In the genomic region with DNA sequence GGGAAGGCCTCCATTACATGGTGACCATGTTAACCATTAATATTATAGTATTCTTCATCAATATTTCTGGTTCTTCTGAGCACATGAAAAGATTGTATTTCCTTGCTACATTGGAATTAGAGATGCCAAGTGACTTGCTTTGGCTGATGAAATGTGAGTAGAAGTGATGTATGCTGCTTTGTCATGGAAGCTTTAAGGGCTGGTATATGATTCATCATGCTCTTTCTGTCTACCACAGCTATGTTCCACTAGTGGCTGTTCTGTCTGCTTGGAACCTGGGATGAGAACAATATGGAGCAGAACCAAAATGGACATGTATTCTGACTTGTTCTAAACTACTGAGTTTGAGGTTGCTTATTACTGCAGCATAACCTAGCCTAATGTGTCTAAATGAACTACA, we compare ENCODE assay signal across 33 cellular contexts.
DNase-seq lines count a peak whose midpoint lies in the region; ATAC-seq and TF ChIP-seq lines count a peak whose summit lies in the region.
"Had no signal": no experiment of that assay in that cellular context is flagged by ENCODE, and none has a peak within 500 bp of the region (broad histone marks: within the 10 kb centered on the region; RNA-seq: fewer than 3 reads in every experiment).

No MANE protein-coding gene starts in this region.

- POLR2A ChIA-PET in activated CD4-positive, alpha-beta memory T cell treated with anti-CD3 and anti-CD28 coated beads, Interleukin-2, amount 10 ng/mL, durations not matched to agents 7 days and 5 days (lab: Charles Lee) = no interaction called here

- DNase-seq in HCEC 1CT (peak; percentile 2), brain microvascular endothelial cell (peak; percentile 31), fibroblast of mammary gland (ENCODE audit: low read depth) (peak; percentile 68), skeletal muscle cell (ENCODE audit: low read depth) (peak; percentile 60), caudate nucleus (lab: John Stamatoyannopoulos, UW) (no peak)
- no peak for DNase-seq in activated CD4-positive, alpha-beta memory T cell treated with anti-CD3 and anti-CD28 coated beads, Interleukin-2, amount 10 ng/mL, durations not matched to agents 7 days and 5 days
- DNase-seq: activated CD4-positive, CD25-positive, alpha-beta regulatory T cell treated with anti-CD3 and anti-CD28 coated beads, Interleukin-2, amount 50 U/mL, for 72 hours; activated CD8-positive, alpha-beta memory T cell treated with anti-CD3 and anti-CD28 coated beads, Interleukin-2, amount 50 U/mL, for 48 hours; activated CD8-positive, alpha-beta T cell treated with anti-CD3 and anti-CD28 coated beads for 36 hours; activated naive CD4-positive, alpha-beta T cell treated with anti-CD3 and anti-CD28 coated beads for 36 hours; BE2C; CD8-positive, alpha-beta T cell; cortex of kidney; effector memory CD8-positive, alpha-beta T cell; hypothalamus; KG1; left ventricle myocardium inferior; NCI-H1417; NCI-H2029; NCI-H524 treated with DMSO at 0.1 percent for 48 hours; NK-92 treated with Interleukin-12 subunit alpha and Interleukin-12 subunit beta, amount 100 ng/mL, for 24 hours; pancreas; SHP77; stimulated activated CD4-positive, alpha-beta T cell treated with anti-CD3 and anti-CD28 coated beads, Interleukin-1b, Interleukin-23, amount 100 ng/mL, for 48 hours had no signal

- H3K27ac ChIP-seq in brain microvascular endothelial cell (no peak overlapping the region), caudate nucleus (ENCODE audit: low read depth, low read length) (no peak overlapping the region)
- H3K27ac ChIP-seq: cardiac muscle cell, HL-60, left ventricle myocardium inferior, pancreas, thoracic aorta had no signal

- no peak overlapping the region for H3K27ac Mint-ChIP-seq in activated CD4-positive, alpha-beta memory T cell treated with anti-CD3 and anti-CD28 coated beads, Interleukin-2, amount 10 ng/mL, durations not matched to agents 7 days and 5 days
- H3K27ac Mint-ChIP-seq: activated CD8-positive, alpha-beta T cell treated with anti-CD3 and anti-CD28 coated beads for 36 hours; activated naive CD4-positive, alpha-beta T cell treated with anti-CD3 and anti-CD28 coated beads for 36 hours; activated T-helper 1 cell treated with anti-CD3 and anti-CD28 coated beads, Interleukin-12 subunit alpha, Interleukin-12 subunit beta, Interleukin-2, Interleukin-4 antibody, amounts not matched to agents 30 ng/mL and 10 ng/mL and 1 ng/mL, durations not matched to agents 14 hours and 24 hours and 36 hours; CD8-positive, alpha-beta T cell; effector memory CD8-positive, alpha-beta T cell; stimulated activated naive CD8-positive, alpha-beta T cell treated with anti-CD3 and anti-CD28 coated beads, Interleukin-15, Interleukin-2, amounts not matched to agents 100 ng/mL and 50 ng/mL, for 24 hours; T-helper 2 cell treated with Interferon-gamma antibody and Interleukin-4, amounts not matched to agents 5 μg/mL and 100 μg/mL, for 36 hours had no signal

- no peaks in the 10 kb centered on the region for H3K27me3 Mint-ChIP-seq in activated CD4-positive, alpha-beta memory T cell treated with anti-CD3 and anti-CD28 coated beads, Interleukin-2, amount 10 ng/mL, durations not matched to agents 7 days and 5 days
- H3K27me3 Mint-ChIP-seq: effector memory CD8-positive, alpha-beta T cell; stimulated activated naive CD8-positive, alpha-beta T cell treated with anti-CD3 and anti-CD28 coated beads, Interleukin-15, Interleukin-2, amounts not matched to agents 100 ng/mL and 50 ng/mL, for 24 hours had no signal

- peaks cover 11% of the 10 kb centered on the region for H3K9me3 Mint-ChIP-seq in activated CD4-positive, alpha-beta memory T cell treated with anti-CD3 and anti-CD28 coated beads, Interleukin-2, amount 10 ng/mL, durations not matched to agents 7 days and 5 days

- H3K4me3 ChIP-seq in brain microvascular endothelial cell (ENCODE audit: low read depth, low read length) (no peak overlapping the region), fibroblast of mammary gland (ENCODE audit: control insufficient read depth, low read depth, low read length) (no peak overlapping the region), skeletal muscle cell (ENCODE audit: low read depth, low read length) (no peak overlapping the region)
- H3K4me3 ChIP-seq: cardiac muscle cell, left ventricle myocardium inferior, pancreas, smooth muscle cell, thoracic aorta had no signal

- no peak for ATAC-seq in HG03378 (IDR thresholded peaks at IDR 0.05; ENCODE audit: unreplicated experiment)
- ATAC-seq: activated CD8-positive, alpha-beta T cell treated with anti-CD3 and anti-CD28 coated beads for 36 hours; CD8-positive, alpha-beta T cell; effector memory CD8-positive, alpha-beta T cell; pancreas had no signal

- no peak overlapping the region for H3K4me3 Mint-ChIP-seq in activated CD4-positive, alpha-beta memory T cell treated with anti-CD3 and anti-CD28 coated beads, Interleukin-2, amount 10 ng/mL, durations not matched to agents 7 days and 5 days
- H3K4me3 Mint-ChIP-seq: activated CD8-positive, alpha-beta T cell treated with anti-CD3 and anti-CD28 coated beads for 36 hours; activated naive CD4-positive, alpha-beta T cell treated with anti-CD3 and anti-CD28 coated beads for 36 hours; activated T-helper 1 cell treated with anti-CD3 and anti-CD28 coated beads, Interleukin-12 subunit alpha, Interleukin-12 subunit beta, Interleukin-2, Interleukin-4 antibody, amounts not matched to agents 30 ng/mL and 10 ng/mL and 1 ng/mL, durations not matched to agents 14 hours and 24 hours and 36 hours; CD8-positive, alpha-beta T cell; effector memory CD8-positive, alpha-beta T cell; neural crest cell; stimulated activated naive CD8-positive, alpha-beta T cell treated with anti-CD3 and anti-CD28 coated beads, Interleukin-15, Interleukin-2, amounts not matched to agents 100 ng/mL and 50 ng/mL, for 24 hours; T-helper 2 cell treated with Interferon-gamma antibody and Interleukin-4, amounts not matched to agents 5 μg/mL and 100 μg/mL, for 36 hours had no signal

- CTCF ChIA-PET in activated CD4-positive, alpha-beta memory T cell treated with anti-CD3 and anti-CD28 coated beads, Interleukin-2, amount 10 ng/mL, durations not matched to agents 7 days and 5 days (lab: Charles Lee) = no interaction called here

- H3K4me1 Mint-ChIP-seq in activated CD4-positive, alpha-beta memory T cell treated with anti-CD3 and anti-CD28 coated beads, Interleukin-2, amount 10 ng/mL, durations not matched to agents 7 days and 5 days = no peaks in the 10 kb centered on the region
- H3K4me1 Mint-ChIP-seq: neural crest cell had no signal

- H3K36me3 ChIP-seq in brain microvascular endothelial cell (replicated peaks) = no peaks in the 10 kb centered on the region
- H3K36me3 ChIP-seq: BE2C, cardiac muscle cell, left ventricle myocardium inferior, pancreas, thoracic aorta had no signal

- in situ Hi-C loops in brain microvascular endothelial cell (cut with HindIII; ENCODE audit: low pct_ligation_motif_present, low sequenced_read_pairs) = no loop called here

- TF ChIP-seq CTCF in brain microvascular endothelial cell (IDR thresholded peaks at IDR 0.05; ENCODE audit: low read depth, low read length, missing control alignments) (no peak), fibroblast of mammary gland (conservative IDR thresholded peaks at IDR 0.05; ENCODE audit: control insufficient read depth, insufficient read depth, low read depth, low read length) (no peak)

- no peaks in the 10 kb centered on the region for H3K27me3 ChIP-seq in brain microvascular endothelial cell (replicated peaks)
- H3K27me3 ChIP-seq: BE2C, cardiac muscle cell, pancreas had no signal

- H3K36me3 Mint-ChIP-seq in activated CD4-positive, alpha-beta memory T cell treated with anti-CD3 and anti-CD28 coated beads, Interleukin-2, amount 10 ng/mL, durations not matched to agents 7 days and 5 days (ENCODE audit: low read depth) = no peaks in the 10 kb centered on the region
- H3K36me3 Mint-ChIP-seq: CD8-positive, alpha-beta T cell had no signal

Comparison
In these comparisons a context has a peak if more than half of its experiments do, and no peak if none do; other contexts are left out.
1. DNase-seq: peak in HCEC 1CT (single experiment), brain microvascular endothelial cell (single experiment), fibroblast of mammary gland (single experiment) and skeletal muscle cell (single experiment); none in caudate nucleus (0 of 61) and activated CD4-positive, alpha-beta memory T cell treated with anti-CD3 and anti-CD28 coated beads, Interleukin-2, amount 10 ng/mL, durations not matched to agents 7 days and 5 days (single experiment).